1 cellular context compared by ENCODE assay signal in the genomic region with DNA sequence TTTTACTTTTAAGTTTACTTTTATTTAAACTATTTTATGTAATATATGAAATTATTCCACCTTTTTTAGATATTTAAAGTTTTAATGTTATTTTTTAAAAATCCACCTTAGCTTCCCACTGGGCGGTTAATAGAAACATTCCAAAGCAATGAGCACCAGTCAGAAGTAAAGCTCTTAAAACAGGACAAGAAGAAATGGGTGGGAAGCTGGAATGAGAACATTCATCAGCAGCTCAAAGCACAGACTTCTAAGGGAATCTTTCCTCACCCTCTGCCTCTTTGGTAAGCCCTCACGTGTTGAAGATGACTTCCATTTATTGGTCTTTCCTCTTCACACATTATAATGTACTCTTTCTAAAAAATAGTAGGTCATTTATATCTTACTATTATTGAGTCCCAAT.
TF ChIP-seq lines count a peak whose summit lies in the region.

No MANE protein-coding gene starts in this region.

TF ChIP-seq in SK-N-SH treated with all-trans-retinoic acid at 6 μM for 48 hours, 23 proteins besides CTCF, POLR2A, EP300 and RAD21 (continued from another document):
- TF ChIP-seq POU6F1 (CRISPR knock-in tag; IDR thresholded peaks at IDR 0.05; ENCODE audit: borderline replicate concordance, low read depth) = no peak
